Comparison of ENCODE assay signal across 8 cellular contexts in the genomic region with DNA sequence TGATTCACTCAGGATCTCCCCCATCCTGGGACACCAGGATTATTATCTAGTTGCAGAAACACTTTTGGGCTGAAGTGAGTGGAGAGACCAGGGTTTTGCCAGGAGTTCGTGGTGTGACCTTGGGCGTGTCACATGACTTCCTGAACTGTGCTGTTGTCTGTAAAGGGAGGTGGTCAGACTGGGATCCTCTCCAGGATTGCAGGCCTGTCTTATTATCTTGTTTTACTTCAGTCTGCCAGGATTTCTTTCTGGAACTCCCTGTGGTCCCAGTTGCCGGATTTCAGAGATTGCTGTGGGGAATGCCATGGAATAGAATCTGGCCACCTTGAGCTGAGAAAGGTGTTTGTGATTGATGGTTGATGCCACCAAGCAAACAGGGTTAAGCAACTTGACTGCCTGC. TPM values are rescaled to one million over a fixed set of nuclear protein-coding genes. Genes with fewer than 3 reads are reported as not detected.
A peak's percentile ranks its signal among the peaks of the same experiment; 100 is the strongest.
DNase-seq lines count a peak whose midpoint lies in the region; ATAC-seq and TF ChIP-seq lines count a peak whose summit lies in the region.

No MANE protein-coding gene starts in this region.

- peak overlapping the region; percentile 66 to 77 for H3K27ac ChIP-seq in ovary
- H3K27ac ChIP-seq in neuronal stem cell (replicated peaks; ENCODE audit: low read length) = no peak overlapping the region

- H2BK5ac ChIP-seq in neuronal stem cell (ENCODE audit: low read length) = no peak overlapping the region

- no peak overlapping the region for H2BK15ac ChIP-seq in neuronal stem cell (ENCODE audit: low read length)

- H3K4me2 ChIP-seq in neuronal stem cell (ENCODE audit: insufficient read depth, low read length, poor library complexity, severe bottlenecking) = no peak overlapping the region

- intact Hi-C loops in CD14-positive monocyte (cut with micrococcal nuclease) = no loop called here
- intact Hi-C loops in ovary (cut with DNase I) = no loop called here

- no peak overlapping the region for H2BK120ac ChIP-seq in neuronal stem cell (ENCODE audit: low read depth, low read length)

- TF ChIP-seq POLR2A in ovary (IDR thresholded peaks at IDR 0.05) = no peak

- no peak overlapping the region for H3K23ac ChIP-seq in neuronal stem cell (ENCODE audit: low read depth, low read length, poor library complexity)

- H3K27me3 ChIP-seq in ovary (no peaks in the 10 kb centered on the region), neuronal stem cell (ENCODE audit: control insufficient read depth in 3 of 3, insufficient read depth in 3 of 3, low read depth in 1 of 3, low read length in 3 of 3) (no peaks in the 10 kb centered on the region)

- no peak for TF ChIP-seq CTCF in CD14-positive monocyte (IDR thresholded peaks at IDR 0.05)
- no peak for TF ChIP-seq CTCF in fibroblast of villous mesenchyme (IDR thresholded peaks at IDR 0.05; ENCODE audit: insufficient read depth, low read depth, low read length)
- no peak for TF ChIP-seq CTCF in ovary (IDR thresholded peaks at IDR 0.05)

- H3K14ac ChIP-seq in neuronal stem cell (ENCODE audit: low read length) = no peak overlapping the region

- H2AFZ ChIP-seq in neuronal stem cell (ENCODE audit: low read length) = no peak overlapping the region

- no peak overlapping the region for H2AK5ac ChIP-seq in neuronal stem cell (ENCODE audit: low read depth, low read length)

- H3K36me3 ChIP-seq in ovary = no peaks in the 10 kb centered on the region
- peaks cover 16 to 87% of the 10 kb centered on the region in 2 donors for H3K36me3 ChIP-seq in neuronal stem cell (replicated peaks in 1 of 2; ENCODE audit: control insufficient read depth in 2 of 2, insufficient read depth in 2 of 2, low read length in 2 of 2)

- no peak overlapping the region for H3K9ac ChIP-seq in neuronal stem cell (ENCODE audit: low read depth, low read length, poor library complexity)

- TF ChIP-seq EP300 in ovary (IDR thresholded peaks at IDR 0.05) = no peak

- H4K91ac ChIP-seq in neuronal stem cell (ENCODE audit: low read depth, low read length, poor library complexity) = no peak overlapping the region

- peak overlapping the region in 5 of 7 donors; percentile 24 to 81 (median 56) for H3K27ac Mint-ChIP-seq in CD14-positive monocyte

- H2BK12ac ChIP-seq in neuronal stem cell (ENCODE audit: low read length) = no peak overlapping the region

- H3K79me1 ChIP-seq in neuronal stem cell (ENCODE audit: low read depth, low read length) = peaks cover 2% of the 10 kb centered on the region

- no peaks in the 10 kb centered on the region for H3K9me3 ChIP-seq in ovary
- H3K9me3 ChIP-seq in neuronal stem cell (replicated peaks in 1 of 2; ENCODE audit: control insufficient read depth in 2 of 2, insufficient read depth in 1 of 2, low read depth in 1 of 2, low read length in 2 of 2) = no peaks in the 10 kb centered on the region

- DNase-seq in CD14-positive monocyte (ENCODE audit: low spot score) (no peak), SK-MEL-5 (ENCODE audit: low read depth, low spot score) (peak; percentile 51), fibroblast of villous mesenchyme (ENCODE audit: low read depth) (peak; percentile 93), ovary (peak; percentile 78 to 87 (median 84)), neuronal stem cell (ENCODE audit: low spot score) (no peak), DMS 273 treated with DMSO at 0.1 percent for 48 hours (lab: John Stamatoyannopoulos, UW) (no peak), iPS-NIHi11 (ENCODE audit: low spot score) (no peak)

- peak overlapping the region; percentile 17 for H3K4me3 ChIP-seq in fibroblast of villous mesenchyme (ENCODE audit: low read depth, low read length)
- no peak overlapping the region for H3K4me3 ChIP-seq in ovary
- no peak overlapping the region for H3K4me3 ChIP-seq in neuronal stem cell (ENCODE audit: low read length in 2 of 2)

- peaks cover 61 to 95% of the 10 kb centered on the region in 2 donors for H3K36me3 Mint-ChIP-seq in CD14-positive monocyte

- peaks cover 6% of the 10 kb centered on the region for H3K4me1 Mint-ChIP-seq in CD14-positive monocyte

- H3K4me3 Mint-ChIP-seq in CD14-positive monocyte = no peak overlapping the region

- H3K9me3 Mint-ChIP-seq in CD14-positive monocyte = peaks cover 0 to 2% (median 0%) of the 10 kb centered on the region in 7 donors

- H4K8ac ChIP-seq in neuronal stem cell (ENCODE audit: low read depth, low read length) = no peak overlapping the region

- H3K4me1 ChIP-seq in ovary (ENCODE audit: insufficient read depth) (peaks cover 30% of the 10 kb centered on the region), neuronal stem cell (ENCODE audit: control insufficient read depth in 2 of 2, insufficient read depth in 1 of 2, low read depth in 1 of 2, low read length in 2 of 2) (peaks cover 0 to 9% of the 10 kb centered on the region in 2 donors)

- WGBS in ovary, 3 donors = 1 to 10% (median 6%) methylated on average over 3 of the region's 3 CpGs
- no CpG with 5 or more reads among the region's 3 CpGs for WGBS in neuronal stem cell (ENCODE audit: extremely low coverage in 2 of 2, insufficient read length in 2 of 2, insufficient replicate concordance in 1 of 2), 2 donors

- no peak overlapping the region for H3K4ac ChIP-seq in neuronal stem cell (ENCODE audit: low read length)

- ATAC-seq in HG03280 (IDR thresholded peaks at IDR 0.05; ENCODE audit: unreplicated experiment) = no peak

- in situ Hi-C loops in SK-MEL-5 (cut with HindIII; ENCODE audit: low pct_unique_long_range_greater_than_20kb, low sequenced_read_pairs) = no loop called here

- no peak overlapping the region for H3K18ac ChIP-seq in neuronal stem cell (ENCODE audit: low read length)

- no peaks in the 10 kb centered on the region for H3K27me3 Mint-ChIP-seq in CD14-positive monocyte (ENCODE audit: low read depth in 3 of 3)

RNA-seq across cellular contexts. Expression of a gene that starts 35.8 kb away (rescaled TPM):
- 10 to 100 TPM; 14.0 to 15.5 TPM for polyA plus RNA-seq in CD14-positive monocyte
- total RNA-seq in SK-MEL-5 (2014; rRNA removed; shearing (Covaris generic)) = 38.3 and 45.4 TPM in 2 replicates
- polyA plus RNA-seq in SK-MEL-5 (2015; cell fraction: cytosol; rRNA removed) = 37.2 and 45.4 TPM in 2 replicates
- polyA plus RNA-seq in SK-MEL-5 (2015; cell fraction: nucleus; rRNA removed) = 14.8 and 23.5 TPM in 2 replicates
- total RNA-seq in fibroblast of villous mesenchyme = 47.4 and 53.1 TPM in 2 replicates
- 10 to 100 TPM; 25.0 to 46.8 (median 29.1) TPM for total RNA-seq in ovary
- 10 to 100 TPM; 23.2 to 46.1 TPM for polyA plus RNA-seq in ovary
- 22.7 TPM for polyA plus RNA-seq in neuronal stem cell (2013, experiment 1 of 2)
- 21.6 TPM for polyA plus RNA-seq in neuronal stem cell (2013, experiment 2 of 2)

RNA-seq across cellular contexts. Expression of a gene that starts 54.7 kb away (rescaled TPM):
- polyA plus RNA-seq in CD14-positive monocyte (1 to 10 TPM in 1 of 2 donors, under 1 TPM in 1; 0.54 to 4.8 TPM), ovary (10 to 100 TPM; 18.9 to 42.6 TPM)
- 56.6 and 62.3 TPM in 2 replicates for total RNA-seq in SK-MEL-5 (2014; rRNA removed; shearing (Covaris generic))
- polyA plus RNA-seq in SK-MEL-5 (2015; cell fraction: cytosol; rRNA removed) = 32.4 and 38.9 TPM in 2 replicates
- polyA plus RNA-seq in SK-MEL-5 (2015; cell fraction: nucleus; rRNA removed) = 18.4 and 42.3 TPM in 2 replicates
- total RNA-seq in fibroblast of villous mesenchyme (131 TPM in 2 replicates), ovary (10 to 100 TPM; 24.0 to 42.5 (median 30.3) TPM)
- 16.1 TPM for polyA plus RNA-seq in neuronal stem cell (2013, experiment 1 of 2)
- 16.3 TPM for polyA plus RNA-seq in neuronal stem cell (2013, experiment 2 of 2)

Comparison
In these comparisons a context has a peak if more than half of its experiments do, and no peak if none do; other contexts are left out.
1. DNase-seq: peak in SK-MEL-5 (single experiment), fibroblast of villous mesenchyme (single experiment) and ovary (5 of 5); none in CD14-positive monocyte (single experiment), neuronal stem cell (single experiment), DMS 273 treated with DMSO at 0.1 percent for 48 hours (single experiment) and iPS-NIHi11 (single experiment).